8 cellular contexts compared by ENCODE assay signal in genomic region chr4:37603070-37603468, GRCh38.
DNase-seq lines count a peak whose midpoint lies in the region; ATAC-seq and TF ChIP-seq lines count a peak whose summit lies in the region.

No MANE protein-coding gene starts in this region.

- H3K4me3 ChIP-seq in BJ (ENCODE audit: low read depth, low read length) (no peak overlapping the region), fibroblast of villous mesenchyme (ENCODE audit: low read depth, low read length) (no peak overlapping the region), testis (no peak overlapping the region)

- H3K27ac ChIP-seq in testis, result no peak overlapping the region

- peak; percentile 98 for TF ChIP-seq CTCF in BJ (IDR thresholded peaks at IDR 0.05; ENCODE audit: insufficient read depth, low read depth, low read length)
- peak; percentile 99 for TF ChIP-seq CTCF in fibroblast of villous mesenchyme (IDR thresholded peaks at IDR 0.05; ENCODE audit: insufficient read depth, low read depth, low read length)
- TF ChIP-seq CTCF in omental fat pad (IDR thresholded peaks at IDR 0.05), result peak in 2 of 3 donors; percentile 92 to 95
- peak; percentile 95 to 99 (median 96) for TF ChIP-seq CTCF in testis (IDR thresholded peaks at IDR 0.05)

- DNase-seq in BJ (ENCODE audit: low read depth) (no peak), GM19240 (ENCODE audit: insufficient read length, low spot score) (peak; percentile 53), HT-29 (ENCODE audit: low spot score) (peak; percentile 94), RPMI8226 (peak; percentile 58), fibroblast of villous mesenchyme (ENCODE audit: low read depth) (peak; percentile 76), omental fat pad (ENCODE audit: low spot score) (peak; percentile 82), testis (peak; percentile 91)
- DNase-seq in activated effector memory CD4-positive, alpha-beta T cell treated with Interleukin-2 at 50 U/mL for 16 hours, result peak; percentile 56

- WGBS in testis, 2 donors, result 4 to 7% methylated on average over 10 of the region's 10 CpGs

- peak; percentile 85 for ATAC-seq in omental fat pad (ENCODE audit: low FRiP score)

- no peaks in the 10 kb centered on the region for H3K9me3 ChIP-seq in testis

- TF ChIP-seq POLR2A in testis (IDR thresholded peaks at IDR 0.05), result no peak

- no peaks in the 10 kb centered on the region for H3K27me3 ChIP-seq in BJ (ENCODE audit: control insufficient read depth, insufficient read depth, low read length)
- H3K27me3 ChIP-seq in testis, result no peaks in the 10 kb centered on the region

- no peaks in the 10 kb centered on the region for H3K4me1 ChIP-seq in testis

- POLR2A ChIA-PET in BJ (lab: Charles Lee), result no interaction called here

- intact Hi-C loops in testis (cut with DNase I; ENCODE audit: low total_unique reads), result loop anchor here (5.0 kb wide), 1 partner anchor 194 kb away; no protein-coding TSS in a partner anchor

- CTCF ChIA-PET in BJ (lab: Yijun Ruan, JAX), result interaction anchor here (0.7 to 5.0 kb wide), 40 partner anchors 9 to 466 kb away, joined by 3 to 135 read pairs (median 4); partner anchors contain the start of genes PGM2 and RELL1

- no peaks in the 10 kb centered on the region for H3K36me3 ChIP-seq in BJ (ENCODE audit: control insufficient read depth, insufficient read depth, low read length)
- no peaks in the 10 kb centered on the region for H3K36me3 ChIP-seq in testis (ENCODE audit: low read depth, missing control alignments)
